In the genomic region with DNA sequence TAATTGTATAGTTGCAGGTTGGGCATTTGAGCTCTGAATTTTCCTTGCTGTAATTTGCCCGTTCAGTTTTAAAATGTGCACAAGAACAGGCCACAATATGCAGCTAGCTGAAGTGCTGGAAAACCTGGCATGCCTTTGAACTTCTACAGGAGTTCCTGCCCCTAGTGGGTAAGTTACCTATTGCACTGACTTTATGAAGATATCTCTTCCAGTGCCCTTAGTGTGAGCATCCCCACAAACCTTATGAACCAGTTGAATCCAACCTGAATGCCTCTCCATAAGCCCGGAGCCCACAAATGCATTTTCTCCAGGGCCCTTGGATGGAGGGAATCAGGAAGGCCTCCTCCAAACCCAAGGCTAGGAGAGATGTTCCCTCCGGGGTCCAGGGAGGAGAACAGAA, we compare ENCODE assay signal across 8 cellular contexts.
DNase-seq lines count a peak whose midpoint lies in the region; ATAC-seq and TF ChIP-seq lines count a peak whose summit lies in the region.

No MANE protein-coding gene starts in this region.

- WGBS in endodermal cell (ENCODE audit: insufficient coverage in 1 of 2, insufficient read length in 1 of 2), 2 experiments = 96 to 97% methylated on average over 3 of the region's 3 CpGs
- WGBS in thyroid gland, 2 donors = 67 to 70% methylated on average over 3 of the region's 3 CpGs

- no peaks in the 10 kb centered on the region for H3K27me3 Mint-ChIP-seq in activated T-cell treated with anti-CD3 and anti-CD28 coated beads, Interleukin-2, amount 50 U/mL, for 24 hours
- H3K27me3 Mint-ChIP-seq in endodermal cell (ENCODE audit: insufficient read depth) = no peaks in the 10 kb centered on the region

- peaks cover 76% of the 10 kb centered on the region for H3K36me3 Mint-ChIP-seq in activated T-cell treated with anti-CD3 and anti-CD28 coated beads, Interleukin-2, amount 50 U/mL, for 24 hours (ENCODE audit: low read depth)
- H3K36me3 Mint-ChIP-seq in endodermal cell (ENCODE audit: low read depth) = no peaks in the 10 kb centered on the region

- TF ChIP-seq CTCF in endodermal cell (conservative IDR thresholded peaks at IDR 0.05) (peak; percentile 79), thyroid gland (IDR thresholded peaks at IDR 0.05) (peak in 4 of 6 experiments; percentile 21 to 42 (median 36))

- peak overlapping the region; percentile 16 for H3K27ac Mint-ChIP-seq in activated T-cell treated with anti-CD3 and anti-CD28 coated beads, Interleukin-2, amount 50 U/mL, for 24 hours
- H3K27ac Mint-ChIP-seq in endodermal cell = no peak overlapping the region

- no peak for ATAC-seq in GM19035 (IDR thresholded peaks at IDR 0.05; ENCODE audit: unreplicated experiment)

- H3K4me1 ChIP-seq in endodermal cell (ENCODE audit: control insufficient read depth, insufficient read depth, low read length) (peaks cover 5% of the 10 kb centered on the region), thyroid gland (peaks cover 24 to 46% of the 10 kb centered on the region in 2 donors)

- H3K9ac ChIP-seq in endodermal cell (ENCODE audit: extremely low read depth, low read length, poor library complexity, severe bottlenecking) = no peak overlapping the region

- no peak overlapping the region for H3K4me3 ChIP-seq in endodermal cell (ENCODE audit: low read length)
- H3K4me3 ChIP-seq in thyroid gland (replicated peaks in 1 of 3) = no peak overlapping the region

- peaks cover 35% of the 10 kb centered on the region for H3K4me1 Mint-ChIP-seq in activated T-cell treated with anti-CD3 and anti-CD28 coated beads, Interleukin-2, amount 50 U/mL, for 24 hours (ENCODE audit: low read depth)
- peaks cover 6% of the 10 kb centered on the region for H3K4me1 Mint-ChIP-seq in endodermal cell

- TF ChIP-seq POLR2A in thyroid gland (IDR thresholded peaks at IDR 0.05) = no peak

- H3K9me3 Mint-ChIP-seq in activated T-cell treated with anti-CD3 and anti-CD28 coated beads, Interleukin-2, amount 50 U/mL, for 24 hours = no peaks in the 10 kb centered on the region
- no peaks in the 10 kb centered on the region for H3K9me3 Mint-ChIP-seq in endodermal cell

- no peak overlapping the region for H3K4me3 Mint-ChIP-seq in activated T-cell treated with anti-CD3 and anti-CD28 coated beads, Interleukin-2, amount 50 U/mL, for 24 hours
- H3K4me3 Mint-ChIP-seq in endodermal cell = no peak overlapping the region

- H3K36me3 ChIP-seq in endodermal cell (ENCODE audit: control insufficient read depth, insufficient read depth, low read length) = peaks cover 5% of the 10 kb centered on the region
- H3K36me3 ChIP-seq in thyroid gland = no peaks in the 10 kb centered on the region

- H3K27me3 ChIP-seq in endodermal cell (ENCODE audit: control insufficient read depth, insufficient read depth, low read length, poor library complexity, severe bottlenecking) (no peaks in the 10 kb centered on the region), thyroid gland (no peaks in the 10 kb centered on the region)

- H3K27ac ChIP-seq in endodermal cell (ENCODE audit: low read depth, low read length) (no peak overlapping the region), thyroid gland (peak overlapping the region; percentile 41 to 82 (median 56))

- no peak for DNase-seq in activated T-cell treated with anti-CD3 and anti-CD28 coated beads, Interleukin-2, amount 50 U/mL, for 24 hours
- no peak for DNase-seq in activated T-cell treated with anti-CD3 and anti-CD28 coated beads, Interleukin-2, amount 50 U/mL, for 48 hours
- peak; percentile 18 for DNase-seq in NCI-H510A treated with DMSO at 0.1 percent for 48 hours (lab: John Stamatoyannopoulos, UW)
- no peak for DNase-seq in endodermal cell
- peak in 1 of 2 donors; percentile 20 for DNase-seq in thyroid gland
- no peak for DNase-seq in GM19240 (ENCODE audit: insufficient read length, low spot score)
- no peak for DNase-seq in activated CD8-positive, alpha-beta memory T cell treated with anti-CD3 and anti-CD28 coated beads, Interleukin-2, amount 50 U/mL, for 48 hours

- intact Hi-C loops in thyroid gland (cut with DNase I) = no loop called here

- H3K9me3 ChIP-seq in endodermal cell (ENCODE audit: control insufficient read depth, low read length) (no peaks in the 10 kb centered on the region), thyroid gland (no peaks in the 10 kb centered on the region)
